15 cellular contexts compared by ENCODE assay signal in genomic region chr11:96016978-96017502, GRCh38.
DNase-seq lines count a peak whose midpoint lies in the region; ATAC-seq and TF ChIP-seq lines count a peak whose summit lies in the region.
"Had no signal": no experiment of that assay in that cellular context is flagged by ENCODE, and none has a peak within 500 bp of the region (broad histone marks: within the 10 kb centered on the region; RNA-seq: fewer than 3 reads in every experiment).

No MANE protein-coding gene starts in this region.

- peaks cover 3% of the 10 kb centered on the region for H3K9me1 ChIP-seq in IMR-90 (ENCODE audit: insufficient read depth, low read length)

- H2BK5ac ChIP-seq in IMR-90 (ENCODE audit: low read depth, low read length, poor library complexity, severe bottlenecking), result no peak overlapping the region

- no CpG with 5 or more reads among the region's 1 CpG for WGBS in IMR-90 (ENCODE audit: extremely low coverage in 2 of 2, insufficient read length in 1 of 2), 2 experiments

- no peak for TF ChIP-seq CTCF in IMR-90 (conservative IDR thresholded peaks at IDR 0.05; ENCODE audit: low read depth, low read length)

- CTCF ChIA-PET in CD4-positive, alpha-beta memory T cell (lab: Charles Lee; ENCODE audit: partially characterized antibody), result interaction anchor here (0.5 to 2.8 kb wide), 4 partner anchors 20 to 447 kb away, joined by 3 to 12 read pairs (median 3); no protein-coding TSS in a partner anchor
- CTCF ChIA-PET in IMR-90 (lab: Yijun Ruan, JAX), result no interaction called here

- peak overlapping the region in 1 of 8 donors; percentile 43 for H3K4me3 Mint-ChIP-seq in CD4-positive, alpha-beta memory T cell
- H3K4me3 Mint-ChIP-seq in central memory CD8-positive, alpha-beta T cell, result no peak overlapping the region
- H3K4me3 Mint-ChIP-seq in naive thymus-derived CD8-positive, alpha-beta T cell, result no peak overlapping the region
- H3K4me3 Mint-ChIP-seq: B cell, GM23338 had no signal

- no peak overlapping the region for H3K4me2 ChIP-seq in IMR-90 (ENCODE audit: low read depth, low read length)
- H3K4me2 ChIP-seq: BLaER1 treated with 17β-estradiol and CSF1 and Interleukin-3, amounts not matched to agents 10 nM and 100 nM had no signal

- H3K9ac ChIP-seq in IMR-90 (ENCODE audit: low read depth, low read length), result no peak overlapping the region
- H3K9ac ChIP-seq: BLaER1 treated with 17β-estradiol and CSF1 and Interleukin-3, amounts not matched to agents 10 nM and 100 nM had no signal

- no peak overlapping the region for H2AK9ac ChIP-seq in IMR-90 (replicated peaks; ENCODE audit: low read depth, low read length, poor library complexity)

- peaks cover 11 to 64% (median 53%) of the 10 kb centered on the region in 4 donors for H3K4me1 Mint-ChIP-seq in CD4-positive, alpha-beta memory T cell
- H3K4me1 Mint-ChIP-seq in central memory CD8-positive, alpha-beta T cell, result peaks cover 50% of the 10 kb centered on the region
- peaks cover 24 to 69% (median 62%) of the 10 kb centered on the region in 4 donors for H3K4me1 Mint-ChIP-seq in naive thymus-derived CD8-positive, alpha-beta T cell

- H3K4ac ChIP-seq in IMR-90 (ENCODE audit: low read depth, low read length), result no peak overlapping the region

- H3K56ac ChIP-seq in IMR-90 (ENCODE audit: extremely low read depth, insufficient read depth, low read length), result no peak overlapping the region

- intact Hi-C loops in CD4-positive, alpha-beta memory T cell (cut with micrococcal nuclease), result no loop called here
- intact Hi-C loops in IMR-90 (cut with micrococcal nuclease), result no loop called here

- no peak overlapping the region for H3K14ac ChIP-seq in IMR-90 (replicated peaks; ENCODE audit: low read depth, low read length)

- H2BK20ac ChIP-seq in IMR-90 (ENCODE audit: low read depth, low read length), result no peak overlapping the region

- H3K9me3 ChIP-seq in CD4-positive, alpha-beta memory T cell (ENCODE audit: control insufficient read depth in 1 of 2, low read length in 2 of 2), result no peaks in the 10 kb centered on the region
- H3K9me3 ChIP-seq in IMR-90 (ENCODE audit: control insufficient read depth, insufficient read depth, low read length), result no peaks in the 10 kb centered on the region
- H3K9me3 ChIP-seq: BLaER1 treated with 17β-estradiol and CSF1 and Interleukin-3, amounts not matched to agents 10 nM and 100 nM had no signal

- H4K5ac ChIP-seq in IMR-90 (ENCODE audit: low read depth, low read length), result no peak overlapping the region

- H3K18ac ChIP-seq in IMR-90 (ENCODE audit: low read depth, low read length), result no peak overlapping the region

- H3K79me1 ChIP-seq in IMR-90 (ENCODE audit: low read depth in 1 of 2, low read length in 2 of 2), result peaks cover 20 to 30% of the 10 kb centered on the region in 2 experiments

- H2BK120ac ChIP-seq in IMR-90 (ENCODE audit: low read depth, low read length), result no peak overlapping the region

- H3K27me3 ChIP-seq in CD4-positive, alpha-beta memory T cell (ENCODE audit: insufficient read depth, low read length), result no peaks in the 10 kb centered on the region
- H3K27me3 ChIP-seq in IMR-90 (ENCODE audit: control insufficient read depth, insufficient read depth, low read length), result no peaks in the 10 kb centered on the region
- H3K27me3 ChIP-seq: BLaER1 treated with 17β-estradiol and CSF1 and Interleukin-3, amounts not matched to agents 10 nM and 100 nM had no signal

- no peak overlapping the region for H4K91ac ChIP-seq in IMR-90 (ENCODE audit: insufficient read depth, low read depth, low read length)

- H2BK15ac ChIP-seq in IMR-90 (ENCODE audit: low read depth, low read length), result no peak overlapping the region

- no peaks in the 10 kb centered on the region for H3K27me3 Mint-ChIP-seq in CD4-positive, alpha-beta memory T cell
- no peaks in the 10 kb centered on the region for H3K27me3 Mint-ChIP-seq in central memory CD8-positive, alpha-beta T cell
- no peaks in the 10 kb centered on the region for H3K27me3 Mint-ChIP-seq in naive thymus-derived CD8-positive, alpha-beta T cell
- H3K27me3 Mint-ChIP-seq: B cell had no signal

- POLR2A ChIA-PET in CD4-positive, alpha-beta memory T cell (lab: Charles Lee; ENCODE audit: partially characterized antibody), result interaction anchor here (0.6 to 6.0 kb wide), 5 partner anchors 9 to 373 kb away, joined by 3 to 69 read pairs (median 4); partner anchors contain the start of genes CCDC82, JRKL and MAML2
- POLR2A ChIA-PET in IMR-90 (lab: Charles Lee; ENCODE audit: unreplicated experiment), result no interaction called here
- POLR2A ChIA-PET in naive thymus-derived CD8-positive, alpha-beta T cell (lab: Charles Lee), result interaction anchor here (1.0 to 2.3 kb wide), 2 partner anchors 227 to 325 kb away, joined by 4 to 5 read pairs; partner anchors contain the start of genes CEP57 and FAM76B

- BruUV-seq in IMR-90 (replicated peaks; lab: Mats Ljungman, UMichigan), result no TSS peak

- H4K20me1 ChIP-seq in IMR-90 (ENCODE audit: insufficient read depth, low read length), result no peaks in the 10 kb centered on the region

- no peak for ATAC-seq in IMR-90 (ENCODE audit: low read depth)
- no peak for ATAC-seq in central memory CD8-positive, alpha-beta T cell (replicated peaks; ENCODE audit: extremely low read depth, poor library complexity, severe bottlenecking)
- ATAC-seq in naive thymus-derived CD8-positive, alpha-beta T cell, result no peak
- ATAC-seq: GM23338 had no signal

- no peak for TF ChIP-seq RAD21 in IMR-90 (IDR thresholded peaks at IDR 0.05; ENCODE audit: low read length)

- no peak overlapping the region for H3K4me3 ChIP-seq in CD4-positive, alpha-beta memory T cell (ENCODE audit: low read length in 2 of 2)
- no peak overlapping the region for H3K4me3 ChIP-seq in IMR-90 (ENCODE audit: insufficient read depth, low read depth, low read length)
- H3K4me3 ChIP-seq: BLaER1 treated with 17β-estradiol and CSF1 and Interleukin-3, amounts not matched to agents 10 nM and 100 nM; GM23338 had no signal

- TF ChIP-seq POLR2A in IMR-90 (IDR thresholded peaks at IDR 0.05; ENCODE audit: low read depth, low read length), result no peak

- H4K8ac ChIP-seq in IMR-90 (ENCODE audit: low read depth in 2 of 2, low read length in 2 of 2), result no peak overlapping the region

- H2AK5ac ChIP-seq in IMR-90 (ENCODE audit: low read depth, low read length), result no peak overlapping the region

- H3K9me3 Mint-ChIP-seq in CD4-positive, alpha-beta memory T cell, result no peaks in the 10 kb centered on the region
- H3K9me3 Mint-ChIP-seq in central memory CD8-positive, alpha-beta T cell, result no peaks in the 10 kb centered on the region
- no peaks in the 10 kb centered on the region for H3K9me3 Mint-ChIP-seq in naive thymus-derived CD8-positive, alpha-beta T cell
- H3K9me3 Mint-ChIP-seq: GM23338 had no signal

- no peaks in the 10 kb centered on the region for H3K36me3 ChIP-seq in CD4-positive, alpha-beta memory T cell (ENCODE audit: insufficient read depth, low read length)
- H3K36me3 ChIP-seq in IMR-90 (ENCODE audit: control insufficient read depth, insufficient read depth, low read length), result no peaks in the 10 kb centered on the region

- dilution Hi-C loops in IMR-90 (cut with HindIII; ENCODE audit: low sequenced_read_pairs, unreplicated experiment), result no loop called here

- no peak for DNase-seq in CD4-positive, alpha-beta memory T cell
- DNase-seq in IMR-90 (no peak), NCI-H187 treated with DMSO at 0.1 percent for 48 hours (lab: John Stamatoyannopoulos, UW) (no peak), NOMO-1 (lab: John Stamatoyannopoulos, UW; ENCODE audit: unreplicated experiment in 2 of 2) (no peak)
- DNase-seq in central memory CD8-positive, alpha-beta T cell (ENCODE audit: low spot score in 2 of 2), result no peak
- no peak for DNase-seq in naive thymus-derived CD8-positive, alpha-beta T cell
- no peak for DNase-seq in activated effector memory CD4-positive, alpha-beta T cell treated with Interleukin-2 at 50 U/mL for 16 hours
- DNase-seq: DMS153, DMS79, GDM1, HCEC 1CT had no signal

- H2AFZ ChIP-seq in IMR-90 (replicated peaks; ENCODE audit: low read length, poor library complexity), result no peak overlapping the region
- H2AFZ ChIP-seq: GM23338 had no signal

- peak overlapping the region in 6 of 7 donors; percentile 32 to 92 (median 68) for H3K27ac Mint-ChIP-seq in CD4-positive, alpha-beta memory T cell
- peak overlapping the region; percentile 69 for H3K27ac Mint-ChIP-seq in central memory CD8-positive, alpha-beta T cell (ENCODE audit: low read depth)
- peak overlapping the region in 8 of 10 donors; percentile 5 to 99 (median 72) for H3K27ac Mint-ChIP-seq in naive thymus-derived CD8-positive, alpha-beta T cell
- H3K27ac Mint-ChIP-seq: GM23338 had no signal

- H3K23ac ChIP-seq in IMR-90 (ENCODE audit: low read depth, low read length), result no peak overlapping the region

- peaks cover 49% of the 10 kb centered on the region for H3K4me1 ChIP-seq in CD4-positive, alpha-beta memory T cell (ENCODE audit: insufficient read depth, low read length)
- H3K4me1 ChIP-seq in IMR-90 (ENCODE audit: control insufficient read depth, insufficient read depth, low read length), result peaks cover 11% of the 10 kb centered on the region

- in situ Hi-C loops in IMR-90 (cut with MboI; ENCODE audit: low sequenced_read_pairs), result no loop called here

- H3K36me3 Mint-ChIP-seq in CD4-positive, alpha-beta memory T cell, result no peaks in the 10 kb centered on the region
- peaks cover 2% of the 10 kb centered on the region for H3K36me3 Mint-ChIP-seq in central memory CD8-positive, alpha-beta T cell (ENCODE audit: insufficient read depth)
- no peaks in the 10 kb centered on the region for H3K36me3 Mint-ChIP-seq in naive thymus-derived CD8-positive, alpha-beta T cell

- H3K27ac ChIP-seq in CD4-positive, alpha-beta memory T cell (ENCODE audit: low read depth, low read length), result no peak overlapping the region
- H3K27ac ChIP-seq in IMR-90 (ENCODE audit: insufficient read depth, low read length), result no peak overlapping the region
- H3K27ac ChIP-seq: BLaER1 treated with 17β-estradiol and CSF1 and Interleukin-3, amounts not matched to agents 10 nM and 100 nM; HL-60 had no signal

TF ChIP-seq in IMR-90, 13 proteins besides CTCF, POLR2A, EP300 and RAD21:
- no peak for TF ChIP-seq MAFK (IDR thresholded peaks at IDR 0.05; ENCODE audit: low read depth, low read length)
- peak; percentile 52; the same call in 1 of the 2 replicates for TF ChIP-seq CEBPB (IDR thresholded peaks at IDR 0.05; ENCODE audit: low read depth, low read length)
- no peak for TF ChIP-seq CHD1 (IDR thresholded peaks at IDR 0.05; ENCODE audit: low read depth, low read length)
